In the genomic region with DNA sequence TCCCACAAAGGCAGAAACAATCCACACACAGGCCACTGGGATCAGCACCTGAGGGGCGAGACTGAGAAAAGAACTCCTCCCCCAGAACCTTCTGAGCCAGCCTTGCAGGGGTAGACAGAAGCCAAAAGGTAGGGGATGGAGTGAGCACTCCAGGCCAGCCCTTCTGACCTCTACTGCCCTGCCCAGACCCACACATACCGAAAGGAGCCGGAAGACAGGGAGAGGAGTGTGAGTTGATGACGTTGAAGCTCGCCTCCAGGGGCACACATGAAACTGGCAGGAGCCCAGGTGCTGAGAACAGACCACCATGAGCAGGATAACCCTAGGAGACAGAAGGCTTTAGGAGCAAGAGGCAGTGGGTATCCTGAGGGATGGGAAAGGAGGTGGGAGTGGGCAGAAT, we compare ENCODE assay signal across 27 cellular contexts. TPM values are rescaled to one million over a fixed set of nuclear protein-coding genes. Genes with fewer than 3 reads are reported as not detected.
DNase-seq lines count a peak whose midpoint lies in the region; ATAC-seq, FAIRE-seq and TF ChIP-seq lines count a peak whose summit lies in the region.
"Had no signal": no experiment of that assay in that cellular context is flagged by ENCODE, and none has a peak within 500 bp of the region (broad histone marks: within the 10 kb centered on the region; RNA-seq: fewer than 3 reads in every experiment).

No MANE protein-coding gene starts in this region.

- WGBS in IMR-90 (ENCODE audit: extremely low coverage in 2 of 2, insufficient read length in 1 of 2), 2 experiments = no CpG with 5 or more reads among the region's 5 CpGs
- 86% methylated on average over 5 of the region's 5 CpGs for WGBS in GM12878 (ENCODE audit: insufficient coverage, insufficient replicate concordance, low lambda C conversion rate, missing lambda C conversion rate)
- 69% methylated on average over 5 of the region's 5 CpGs for WGBS in esophagus muscularis mucosa
- 56 to 65% (median 64%) methylated on average over 5 of the region's 5 CpGs for WGBS in psoas muscle, 3 donors

- peak overlapping the region; percentile 52 for H2AK9ac ChIP-seq in IMR-90 (replicated peaks; ENCODE audit: low read depth, low read length, poor library complexity)

- no peaks in the 10 kb centered on the region for H3K27me3 ChIP-seq in CD4-positive, CD25-positive, alpha-beta regulatory T cell (ENCODE audit: control insufficient read depth, insufficient read depth, low read length)
- H3K27me3 ChIP-seq in IMR-90 (ENCODE audit: control insufficient read depth, insufficient read depth, low read length) (no peaks in the 10 kb centered on the region), GM12878 (replicated peaks in 1 of 2; ENCODE audit: control insufficient read depth in 2 of 2, insufficient read depth in 2 of 2, low read length in 1 of 2) (no peaks in the 10 kb centered on the region), esophagus muscularis mucosa (no peaks in the 10 kb centered on the region), psoas muscle (ENCODE audit: insufficient read depth in 3 of 3, low read length in 2 of 3) (no peaks in the 10 kb centered on the region)
- H3K27me3 ChIP-seq: Peyer's patch had no signal

- CTCF ChIA-PET in IMR-90 (lab: Yijun Ruan, JAX) = no interaction called here
- CTCF ChIA-PET in GM12878 (lab: Yijun Ruan, JAX) = interaction anchor here (1.2 kb wide), 1 partner anchor 9 kb away, joined by 3 read pairs; no protein-coding TSS in a partner anchor

- peaks cover 19% of the 10 kb centered on the region for H3K36me3 ChIP-seq in CD4-positive, CD25-positive, alpha-beta regulatory T cell (ENCODE audit: control insufficient read depth, insufficient read depth, low read length)
- H3K36me3 ChIP-seq in IMR-90 (ENCODE audit: control insufficient read depth, insufficient read depth, low read length) = peaks cover 7% of the 10 kb centered on the region; the same call in 1 of the 2 replicates
- peaks cover 0 to 3% of the 10 kb centered on the region in 2 experiments; a peak in 3 of 4 replicates for H3K36me3 ChIP-seq in GM12878 (ENCODE audit: control insufficient read depth in 2 of 2, insufficient read depth in 2 of 2, low read length in 1 of 2)
- peaks cover 6 to 14% (median 12%) of the 10 kb centered on the region in 4 donors for H3K36me3 ChIP-seq in esophagus muscularis mucosa
- H3K36me3 ChIP-seq in psoas muscle (ENCODE audit: insufficient read depth in 1 of 2, low read depth in 1 of 2) = peaks cover 0 to 10% of the 10 kb centered on the region in 2 donors

- H3K4me3 Mint-ChIP-seq in CD4-positive, CD25-positive, alpha-beta regulatory T cell = peak overlapping the region in 1 of 4 donors; percentile 29
- H3K4me3 Mint-ChIP-seq: CD8-positive, alpha-beta memory T cell; H9; HFFc6 had no signal

- H2BK15ac ChIP-seq in IMR-90 (ENCODE audit: low read depth, low read length) = no peak overlapping the region

- H3K4me1 Mint-ChIP-seq in CD4-positive, CD25-positive, alpha-beta regulatory T cell = peaks cover 4 to 14% (median 7%) of the 10 kb centered on the region in 4 donors

- H3K9me1 ChIP-seq in IMR-90 (ENCODE audit: insufficient read depth, low read length) = 0 out of 2 replicates have a peak, but pooled peaks cover 4% of the 10 kb centered on the region

- DNase-seq in CD4-positive, CD25-positive, alpha-beta regulatory T cell = no peak
- no peak for DNase-seq in IMR-90
- DNase-seq in GM12878 (ENCODE audit: low read depth, low spot score) = no peak
- DNase-seq in esophagus muscularis mucosa (ENCODE audit: extremely low spot score) = peak; percentile 34
- no peak for DNase-seq in EL
- no peak for DNase-seq in nucleus accumbens (lab: John Stamatoyannopoulos, UW)
- DNase-seq in psoas muscle = no peak
- DNase-seq: Calu3; CD8-positive, alpha-beta memory T cell; DMS79 treated with DMSO at 0.1 percent for 48 hours; H9; HFFc6; NCI-H1092; NCI-H1417 treated with DMSO at 0.1 percent for 48 hours; NCI-H1694 treated with DMSO at 0.1 percent for 48 hours; NCI-H2081; NCI-H2227 treated with DMSO at 0.1 percent for 48 hours; NCI-H69; Peyer's patch; SIG-M5; SW 1271 had no signal

- H4K8ac ChIP-seq in IMR-90 (ENCODE audit: low read depth in 2 of 2, low read length in 2 of 2) = no peak overlapping the region

- no peak overlapping the region for H2BK5ac ChIP-seq in IMR-90 (ENCODE audit: low read depth, low read length, poor library complexity, severe bottlenecking)

- TF ChIP-seq EP300 in GM12878 (IDR thresholded peaks at IDR 0.05; ENCODE audit: borderline replicate concordance in 1 of 2, control insufficient read depth in 1 of 2, low read depth in 2 of 2, low read length in 2 of 2) = no peak
- TF ChIP-seq EP300 in esophagus muscularis mucosa (IDR thresholded peaks at IDR 0.05) = no peak

- intact Hi-C loops in IMR-90 (cut with micrococcal nuclease) = no loop called here
- intact Hi-C loops in GM12878 (cut with micrococcal nuclease; ENCODE audit: unreplicated experiment) = no loop called here
- intact Hi-C loops in esophagus muscularis mucosa (cut with DNase I) = no loop called here
- intact Hi-C loops in psoas muscle (cut with DNase I) = loop anchor here in 1 of 2 donors (10.0 kb wide), 2 partner anchors 217 to 367 kb away; partner anchors contain the start of gene DNPEP

- no peak for ATAC-seq in CD4-positive, CD25-positive, alpha-beta regulatory T cell (ENCODE audit: low read depth in 2 of 2)
- no peak for ATAC-seq in IMR-90 (ENCODE audit: low read depth)
- ATAC-seq in GM12878 = no peak
- no peak for ATAC-seq in GM21529 (IDR thresholded peaks at IDR 0.05; ENCODE audit: unreplicated experiment)
- no peak for ATAC-seq in psoas muscle
- ATAC-seq: A549 had no signal

- no peak for FAIRE-seq in GM12878 (lab: Jason Lieb, UNC)
- FAIRE-seq: A549, GM19239 had no signal

- H3K27ac ChIP-seq in CD4-positive, CD25-positive, alpha-beta regulatory T cell (ENCODE audit: insufficient read depth, low read length, poor library complexity, severe bottlenecking) = no peak overlapping the region
- H3K27ac ChIP-seq in IMR-90 (ENCODE audit: insufficient read depth, low read length) (no peak overlapping the region), GM12878 (ENCODE audit: control insufficient read depth, insufficient read depth) (no peak overlapping the region), esophagus muscularis mucosa (replicated peaks in 1 of 4) (no peak overlapping the region), psoas muscle (no peak overlapping the region)
- H3K27ac ChIP-seq: A549, C4-2B, Peyer's patch, SK-N-MC had no signal

- TF ChIP-seq CTCF in IMR-90 (conservative IDR thresholded peaks at IDR 0.05; ENCODE audit: low read depth, low read length) (no peak), GM12878 (IDR thresholded peaks at IDR 0.05 in 2 of 3, conservative IDR thresholded peaks at IDR 0.05 in 1 of 3; ENCODE audit: control insufficient read depth in 2 of 3, extremely low read depth in 1 of 3, insufficient read depth in 1 of 3, low read depth in 3 of 3, low read length in 3 of 3) (no peak), esophagus muscularis mucosa (IDR thresholded peaks at IDR 0.05) (no peak), psoas muscle (IDR thresholded peaks at IDR 0.05) (no peak)

- H3K4me2 ChIP-seq in IMR-90 (ENCODE audit: low read depth, low read length) = no peak overlapping the region
- no peak overlapping the region for H3K4me2 ChIP-seq in GM12878 (ENCODE audit: control insufficient read depth, insufficient read depth)
- H3K4me2 ChIP-seq: A549 had no signal

- no peaks in the 10 kb centered on the region for H3K27me3 Mint-ChIP-seq in CD4-positive, CD25-positive, alpha-beta regulatory T cell
- H3K27me3 Mint-ChIP-seq: IgD-negative memory B cell had no signal

- SMC1A ChIA-PET in GM12878 (lab: Charles Lee; ENCODE audit: uncharacterized antibody, unreplicated experiment) = no interaction called here

- H3K4ac ChIP-seq in IMR-90 (ENCODE audit: low read depth, low read length) = no peak overlapping the region

- no peak overlapping the region for H3K18ac ChIP-seq in IMR-90 (ENCODE audit: low read depth, low read length)

- H3K9me3 ChIP-seq in CD4-positive, CD25-positive, alpha-beta regulatory T cell (ENCODE audit: control insufficient read depth in 2 of 2, low read length in 2 of 2) = no peaks in the 10 kb centered on the region
- H3K9me3 ChIP-seq in IMR-90 (ENCODE audit: control insufficient read depth, insufficient read depth, low read length) (no peaks in the 10 kb centered on the region), GM12878 (replicated peaks; ENCODE audit: control insufficient read depth, insufficient read depth, low read length) (no peaks in the 10 kb centered on the region), esophagus muscularis mucosa (no peaks in the 10 kb centered on the region), psoas muscle (no peaks in the 10 kb centered on the region)
- H3K9me3 ChIP-seq: A549, Peyer's patch had no signal

- no peak overlapping the region for H2BK20ac ChIP-seq in IMR-90 (ENCODE audit: low read depth, low read length)

- RAD21 ChIA-PET in GM12878 (lab: Charles Lee; ENCODE audit: unreplicated experiment) = no interaction called here

- no peaks in the 10 kb centered on the region for H3K9me3 Mint-ChIP-seq in CD4-positive, CD25-positive, alpha-beta regulatory T cell
- H3K9me3 Mint-ChIP-seq: CD8-positive, alpha-beta memory T cell; H9; HFFc6; IgD-negative memory B cell had no signal

- H2AFZ ChIP-seq in IMR-90 (replicated peaks; ENCODE audit: low read length, poor library complexity) = no peak overlapping the region
- H2AFZ ChIP-seq in GM12878 (ENCODE audit: control insufficient read depth, low read depth, low read length) = peak overlapping the region; percentile 4; the same call in 1 of the 2 replicates

- H3K9ac ChIP-seq in IMR-90 (ENCODE audit: low read depth, low read length) (no peak overlapping the region), GM12878 (ENCODE audit: control insufficient read depth, insufficient read depth, low read length) (no peak overlapping the region)

- H3K27ac Mint-ChIP-seq in CD4-positive, CD25-positive, alpha-beta regulatory T cell = peak overlapping the region in 2 of 3 donors; percentile 25 to 66
- H3K27ac Mint-ChIP-seq: H9, HFFc6, IgD-negative memory B cell had no signal

- in situ Hi-C loops in IMR-90 (cut with MboI; ENCODE audit: low sequenced_read_pairs) = no loop called here
- in situ Hi-C loops in GM12878 (cut with MboI) = no loop called here

- H3K4me3 ChIP-seq in CD4-positive, CD25-positive, alpha-beta regulatory T cell (ENCODE audit: low read depth, low read length) = no peak overlapping the region
- H3K4me3 ChIP-seq in IMR-90 (ENCODE audit: insufficient read depth, low read depth, low read length) (no peak overlapping the region), GM12878 (no peak overlapping the region), esophagus muscularis mucosa (no peak overlapping the region), psoas muscle (no peak overlapping the region)
- H3K4me3 ChIP-seq: A549, Peyer's patch, SK-N-MC had no signal

- H3K56ac ChIP-seq in IMR-90 (ENCODE audit: extremely low read depth, insufficient read depth, low read length) = no peak overlapping the region

- no peak overlapping the region for H3K14ac ChIP-seq in IMR-90 (replicated peaks; ENCODE audit: low read depth, low read length)

- no TSS peak for BruUV-seq in IMR-90 (replicated peaks; lab: Mats Ljungman, UMichigan)
- no TSS peak for BruUV-seq in GM12878 (replicated peaks; lab: Mats Ljungman, UMichigan)

- peaks cover 5% of the 10 kb centered on the region for H3K4me1 ChIP-seq in CD4-positive, CD25-positive, alpha-beta regulatory T cell (ENCODE audit: control insufficient read depth, insufficient read depth, low read length, poor library complexity, severe bottlenecking)
- peaks cover 3% of the 10 kb centered on the region; the same call in 1 of the 2 replicates for H3K4me1 ChIP-seq in IMR-90 (ENCODE audit: control insufficient read depth, insufficient read depth, low read length)
- H3K4me1 ChIP-seq in GM12878 (ENCODE audit: control insufficient read depth, insufficient read depth, low read length) = no peaks in the 10 kb centered on the region
- H3K4me1 ChIP-seq in esophagus muscularis mucosa = peaks cover 11 to 29% (median 17%) of the 10 kb centered on the region in 4 donors
- peaks cover 20% of the 10 kb centered on the region for H3K4me1 ChIP-seq in psoas muscle
- H3K4me1 ChIP-seq: A549 had no signal

- POLR2A ChIA-PET in IMR-90 (lab: Charles Lee; ENCODE audit: unreplicated experiment) (no interaction called here), GM12878 (lab: Charles Lee) (no interaction called here)

- dilution Hi-C loops in IMR-90 (cut with HindIII; ENCODE audit: low sequenced_read_pairs, unreplicated experiment) = no loop called here

- no peak overlapping the region for H4K5ac ChIP-seq in IMR-90 (ENCODE audit: low read depth, low read length)

- no peak overlapping the region for H3K23ac ChIP-seq in IMR-90 (ENCODE audit: low read depth, low read length)

- H2BK120ac ChIP-seq in IMR-90 (ENCODE audit: low read depth, low read length) = no peak overlapping the region

- H2AK5ac ChIP-seq in IMR-90 (ENCODE audit: low read depth, low read length) = no peak overlapping the region

- no peak for TF ChIP-seq POLR2A in IMR-90 (IDR thresholded peaks at IDR 0.05; ENCODE audit: low read depth, low read length)
- TF ChIP-seq POLR2A in GM12878 (IDR thresholded peaks at IDR 0.05; ENCODE audit: low read depth, low read length) = no peak
- no peak for TF ChIP-seq POLR2A in esophagus muscularis mucosa (IDR thresholded peaks at IDR 0.05; ENCODE audit: low read depth)

- H3K79me1 ChIP-seq in IMR-90 (ENCODE audit: low read depth in 1 of 2, low read length in 2 of 2) = no peaks in the 10 kb centered on the region

- H3K36me3 Mint-ChIP-seq in CD4-positive, CD25-positive, alpha-beta regulatory T cell = peaks cover 7% of the 10 kb centered on the region

- no peaks in the 10 kb centered on the region for H3K79me2 ChIP-seq in GM12878 (ENCODE audit: control insufficient read depth, insufficient read depth, low read length)

- H4K20me1 ChIP-seq in IMR-90 (ENCODE audit: insufficient read depth, low read length) (peaks cover 7% of the 10 kb centered on the region; the same call in 1 of the 2 replicates), GM12878 (ENCODE audit: control insufficient read depth, insufficient read depth) (no peaks in the 10 kb centered on the region)

- no peak overlapping the region for H4K91ac ChIP-seq in IMR-90 (ENCODE audit: insufficient read depth, low read depth, low read length)

- TF ChIP-seq RAD21 in IMR-90 (IDR thresholded peaks at IDR 0.05; ENCODE audit: low read length) (no peak), GM12878 (IDR thresholded peaks at IDR 0.05; ENCODE audit: insufficient read depth, low read depth, low read length) (no peak)

RNA-seq across cellular contexts. Expression of gene SLC23A3, which starts 1.8 kb away (rescaled TPM):
- total RNA-seq in CD4-positive, CD25-positive, alpha-beta regulatory T cell = 1.3 TPM
- polyA plus RNA-seq in CD4-positive, CD25-positive, alpha-beta regulatory T cell = not detected
- total RNA-seq in IMR-90 (2012; rRNA removed) (under 0.01 and 0.18 TPM in 2 replicates), GM12878 (2014; rRNA removed) (0.40 and 0.82 TPM in 2 replicates), GM12878 (2014; rRNA removed; fragmentation: Illumina TruSeq; extraction: Trizol) (0.41 and 0.45 TPM in 2 replicates), GM12878 (2021) (0.37 and 1.0 TPM in 2 replicates), esophagus muscularis mucosa (under 1 TPM; 0.23 to 0.58 (median 0.37) TPM), psoas muscle (under 1 TPM in 3 of 4 donors, not detected in 1; 0.12 to 0.86 (median 0.16) TPM)
- polyA plus RNA-seq in IMR-90 (2012; rRNA removed) (0.43 and 0.65 TPM in 2 replicates), GM12878 (2011; rRNA removed) (0.52 and 0.54 TPM in 2 replicates), GM12878 (2014; fragmentation: Illumina TruSeq; extraction: Trizol) (0.37 and 0.52 TPM in 2 replicates), GM12878 (2014; fragmentation: Nextera tagmentation; extraction: Ambion mirVana) (under 1 TPM in 1 of 2 experiments, not detected in 1; 0.07 TPM), GM12878 (2014; rRNA removed) (0.44 and 0.69 TPM in 2 replicates), GM12878 (2016; fragmentation: Nextera tagmentation; extraction: Ambion mirVana) (under 1 TPM; 0.19 to 0.26 TPM), psoas muscle (under 1 TPM; 0.09 to 0.25 (median 0.10) TPM)
- 0.04 and 0.13 TPM in 2 replicates for polyA plus RNA-seq in IMR-90 (2012; cell fraction: cytosol; rRNA removed)
- 6.7 and 8.4 TPM in 2 replicates for polyA plus RNA-seq in IMR-90 (2012; cell fraction: nucleus; rRNA removed; ENCODE audit: low replicate concordance)
- total RNA-seq in GM12878 (2013; cell fraction: nucleolus; rRNA removed) = 3.4 and 4.5 TPM in 2 replicates
- 0.12 TPM for polyA plus RNA-seq in GM12878 (2011; ENCODE audit: low read depth)
- polyA plus RNA-seq in GM12878 (2011; cell fraction: cytosol; rRNA removed) = 0.37 and 0.62 TPM in 2 replicates
- polyA plus RNA-seq in GM12878 (2011; cell fraction: nucleus; rRNA removed) = 3.9 and 5.1 TPM in 2 replicates
- polyA plus RNA-seq in GM12878 (2012) = 0.14 and 0.18 TPM in 2 replicates
- 1.6 and 2.0 TPM in 2 replicates for polyA minus RNA-seq in GM12878 (2011; rRNA and poly(A)+ RNA removed)
- polyA minus RNA-seq in GM12878 (2011; cell fraction: cytosol; rRNA and poly(A)+ RNA removed) = not detected in 2 replicates
- 1.8 and 3.5 TPM in 2 replicates for polyA minus RNA-seq in GM12878 (2011; cell fraction: nucleus; rRNA and poly(A)+ RNA removed)
- polyA plus RNA-seq: CD8-positive, alpha-beta memory T cell had no signal

RNA-seq across cellular contexts. Expression of gene NHEJ1, which starts 7.4 kb away (rescaled TPM):
- 12.9 TPM for total RNA-seq in CD4-positive, CD25-positive, alpha-beta regulatory T cell
- 10 to 100 TPM; 24.6 to 29.1 (median 26.8) TPM for polyA plus RNA-seq in CD4-positive, CD25-positive, alpha-beta regulatory T cell
- 15.3 and 23.1 TPM in 2 replicates for total RNA-seq in IMR-90 (2012; rRNA removed)
- polyA plus RNA-seq in IMR-90 (2012; rRNA removed) = 11.9 and 12.5 TPM in 2 replicates
- polyA plus RNA-seq in IMR-90 (2012; cell fraction: cytosol; rRNA removed) = 6.0 and 11.9 TPM in 2 replicates
- polyA plus RNA-seq in IMR-90 (2012; cell fraction: nucleus; rRNA removed; ENCODE audit: low replicate concordance) = 2.5 and 9.5 TPM in 2 replicates
- total RNA-seq in GM12878 (2013; cell fraction: nucleolus; rRNA removed) = 11.6 and 14.0 TPM in 2 replicates
- 15.6 and 16.0 TPM in 2 replicates for total RNA-seq in GM12878 (2014; rRNA removed)
- 11.3 and 12.3 TPM in 2 replicates for total RNA-seq in GM12878 (2014; rRNA removed; fragmentation: Illumina TruSeq; extraction: Trizol)
- total RNA-seq in GM12878 (2021) = 11.3 and 13.8 TPM in 2 replicates
- 6.9 TPM for polyA plus RNA-seq in GM12878 (2011; ENCODE audit: low read depth)
- 15.7 and 17.7 TPM in 2 replicates for polyA plus RNA-seq in GM12878 (2011; rRNA removed)
- polyA plus RNA-seq in GM12878 (2011; cell fraction: cytosol; rRNA removed) = 18.7 and 19.7 TPM in 2 replicates
- 8.4 and 9.3 TPM in 2 replicates for polyA plus RNA-seq in GM12878 (2011; cell fraction: nucleus; rRNA removed)
- polyA plus RNA-seq in GM12878 (2012) = 6.5 and 9.0 TPM in 2 replicates
- 15.3 and 16.5 TPM in 2 replicates for polyA plus RNA-seq in GM12878 (2014; fragmentation: Illumina TruSeq; extraction: Trizol)
- polyA plus RNA-seq in GM12878 (2014; fragmentation: Nextera tagmentation; extraction: Ambion mirVana) = 10 to 100 TPM; 17.8 to 20.2 TPM
- 11.8 and 13.8 TPM in 2 replicates for polyA plus RNA-seq in GM12878 (2014; rRNA removed)
- 10 to 100 TPM; 17.4 TPM for polyA plus RNA-seq in GM12878 (2016; fragmentation: Nextera tagmentation; extraction: Ambion mirVana)
- polyA minus RNA-seq in GM12878 (2011; rRNA and poly(A)+ RNA removed) = 31.9 and 42.7 TPM in 2 replicates
- 6.9 and 7.1 TPM in 2 replicates for polyA minus RNA-seq in GM12878 (2011; cell fraction: cytosol; rRNA and poly(A)+ RNA removed)
- polyA minus RNA-seq in GM12878 (2011; cell fraction: nucleus; rRNA and poly(A)+ RNA removed) = 5.9 and 11.8 TPM in 2 replicates
- 10 to 100 TPM; 15.1 to 24.4 (median 17.8) TPM for total RNA-seq in esophagus muscularis mucosa
- 10 to 100 TPM; 11.5 to 18.5 (median 13.4) TPM for total RNA-seq in psoas muscle
- polyA plus RNA-seq in psoas muscle = 10 to 100 TPM; 10.7 to 20.5 (median 15.5) TPM

RNA-seq across cellular contexts. Expression of gene CNPPD1, which starts 8.7 kb away (rescaled TPM):
- total RNA-seq in CD4-positive, CD25-positive, alpha-beta regulatory T cell = 68.2 TPM
- polyA plus RNA-seq in CD4-positive, CD25-positive, alpha-beta regulatory T cell = 100 to 1,000 TPM; 100 to 143 (median 113) TPM
- 11.1 and 11.9 TPM in 2 replicates for total RNA-seq in IMR-90 (2012; rRNA removed)
- 29.2 and 31.9 TPM in 2 replicates for polyA plus RNA-seq in IMR-90 (2012; rRNA removed)
- polyA plus RNA-seq in IMR-90 (2012; cell fraction: cytosol; rRNA removed) = 43.8 and 49.1 TPM in 2 replicates
- polyA plus RNA-seq in IMR-90 (2012; cell fraction: nucleus; rRNA removed; ENCODE audit: low replicate concordance) = 63.8 and 73.9 TPM in 2 replicates
- 16.2 TPM in 2 replicates for total RNA-seq in GM12878 (2013; cell fraction: nucleolus; rRNA removed)
- 43.5 and 46.4 TPM in 2 replicates for total RNA-seq in GM12878 (2014; rRNA removed)
- total RNA-seq in GM12878 (2014; rRNA removed; fragmentation: Illumina TruSeq; extraction: Trizol) = 23.1 and 24.2 TPM in 2 replicates
- 64.1 and 67.8 TPM in 2 replicates for total RNA-seq in GM12878 (2021)
- 17.4 TPM for polyA plus RNA-seq in GM12878 (2011; ENCODE audit: low read depth)
- 21.4 and 41.8 TPM in 2 replicates for polyA plus RNA-seq in GM12878 (2011; rRNA removed)
- 50.8 and 51.1 TPM in 2 replicates for polyA plus RNA-seq in GM12878 (2011; cell fraction: cytosol; rRNA removed)
- polyA plus RNA-seq in GM12878 (2011; cell fraction: nucleus; rRNA removed) = 63.3 and 80.1 TPM in 2 replicates
- 36.1 and 40.4 TPM in 2 replicates for polyA plus RNA-seq in GM12878 (2012)
- 17.1 and 31.9 TPM in 2 replicates for polyA plus RNA-seq in GM12878 (2014; fragmentation: Illumina TruSeq; extraction: Trizol)
- polyA plus RNA-seq in GM12878 (2014; fragmentation: Nextera tagmentation; extraction: Ambion mirVana) = 10 to 100 TPM; 12.2 to 24.2 TPM
- 45.0 and 50.6 TPM in 2 replicates for polyA plus RNA-seq in GM12878 (2014; rRNA removed)
- 10 to 100 TPM; 81.2 to 86.6 TPM for polyA plus RNA-seq in GM12878 (2016; fragmentation: Nextera tagmentation; extraction: Ambion mirVana)
- 20.7 and 25.3 TPM in 2 replicates for polyA minus RNA-seq in GM12878 (2011; rRNA and poly(A)+ RNA removed)
- 7.4 and 10.6 TPM in 2 replicates for polyA minus RNA-seq in GM12878 (2011; cell fraction: cytosol; rRNA and poly(A)+ RNA removed)
- polyA minus RNA-seq in GM12878 (2011; cell fraction: nucleus; rRNA and poly(A)+ RNA removed) = 9.4 and 18.3 TPM in 2 replicates
- total RNA-seq in esophagus muscularis mucosa = 10 to 100 TPM; 41.9 to 98.0 (median 61.9) TPM
- 10 to 100 TPM; 58.5 to 76.0 (median 70.0) TPM for total RNA-seq in psoas muscle
- 10 to 100 TPM; 71.0 to 81.5 (median 72.7) TPM for polyA plus RNA-seq in psoas muscle

RNA-seq across cellular contexts. Expression of gene RETREG2, which starts 10.1 kb away (rescaled TPM):
- total RNA-seq in CD4-positive, CD25-positive, alpha-beta regulatory T cell = 84.7 TPM
- 10 to 100 TPM; 62.8 to 89.7 (median 72.1) TPM for polyA plus RNA-seq in CD4-positive, CD25-positive, alpha-beta regulatory T cell
- total RNA-seq in IMR-90 (2012; rRNA removed) (39.2 and 51.1 TPM in 2 replicates), GM12878 (2014; rRNA removed) (35.5 and 35.9 TPM in 2 replicates), GM12878 (2014; rRNA removed; fragmentation: Illumina TruSeq; extraction: Trizol) (22.4 and 24.3 TPM in 2 replicates), GM12878 (2021) (50.8 and 53.4 TPM in 2 replicates), esophagus muscularis mucosa (10 to 100 TPM; 44.0 to 69.3 (median 56.3) TPM), psoas muscle (10 to 100 TPM; 28.1 to 38.1 (median 37.1) TPM)
- polyA plus RNA-seq in IMR-90 (2012; rRNA removed) (45.1 and 45.2 TPM in 2 replicates), GM12878 (2011; rRNA removed) (54.9 and 72.0 TPM in 2 replicates), GM12878 (2014; fragmentation: Illumina TruSeq; extraction: Trizol) (28.4 and 31.5 TPM in 2 replicates), GM12878 (2014; fragmentation: Nextera tagmentation; extraction: Ambion mirVana) (10 to 100 TPM; 10.1 to 25.2 TPM), GM12878 (2014; rRNA removed) (31.4 and 38.1 TPM in 2 replicates), GM12878 (2016; fragmentation: Nextera tagmentation; extraction: Ambion mirVana) (10 to 100 TPM; 19.5 to 21.1 TPM), psoas muscle (10 to 100 TPM; 36.5 to 71.4 (median 62.2) TPM)
- 29.0 and 35.1 TPM in 2 replicates for polyA plus RNA-seq in IMR-90 (2012; cell fraction: cytosol; rRNA removed)
- polyA plus RNA-seq in IMR-90 (2012; cell fraction: nucleus; rRNA removed; ENCODE audit: low replicate concordance) = 54.0 and 55.9 TPM in 2 replicates
- total RNA-seq in GM12878 (2013; cell fraction: nucleolus; rRNA removed) = 46.6 and 56.9 TPM in 2 replicates
- 25.8 TPM for polyA plus RNA-seq in GM12878 (2011; ENCODE audit: low read depth)
- 80.0 and 82.2 TPM in 2 replicates for polyA plus RNA-seq in GM12878 (2011; cell fraction: cytosol; rRNA removed)
- polyA plus RNA-seq in GM12878 (2011; cell fraction: nucleus; rRNA removed) = 94.5 and 107 TPM in 2 replicates
- 41.6 and 44.1 TPM in 2 replicates for polyA plus RNA-seq in GM12878 (2012)
- 103 and 115 TPM in 2 replicates for polyA minus RNA-seq in GM12878 (2011; rRNA and poly(A)+ RNA removed)
- 19.8 and 20.3 TPM in 2 replicates for polyA minus RNA-seq in GM12878 (2011; cell fraction: cytosol; rRNA and poly(A)+ RNA removed)
- polyA minus RNA-seq in GM12878 (2011; cell fraction: nucleus; rRNA and poly(A)+ RNA removed) = 64.7 and 83.1 TPM in 2 replicates

RNA-seq across cellular contexts. Expression of gene ZFAND2B, which starts 38.6 kb away (rescaled TPM):
- 70.8 TPM for total RNA-seq in CD4-positive, CD25-positive, alpha-beta regulatory T cell
- 10 to 100 TPM; 54.4 to 72.1 (median 64.0) TPM for polyA plus RNA-seq in CD4-positive, CD25-positive, alpha-beta regulatory T cell
- total RNA-seq in IMR-90 (2012; rRNA removed) (21.9 and 25.5 TPM in 2 replicates), GM12878 (2014; rRNA removed) (24.7 and 28.1 TPM in 2 replicates), GM12878 (2014; rRNA removed; fragmentation: Illumina TruSeq; extraction: Trizol) (13.8 and 14.8 TPM in 2 replicates), GM12878 (2021) (23.1 and 26.8 TPM in 2 replicates), esophagus muscularis mucosa (10 to 100 TPM; 27.0 to 50.1 (median 36.9) TPM), psoas muscle (10 to 100 TPM; 19.0 to 26.6 (median 22.1) TPM)
- polyA plus RNA-seq in IMR-90 (2012; rRNA removed) (38.3 and 43.0 TPM in 2 replicates), GM12878 (2011; rRNA removed) (13.4 and 21.4 TPM in 2 replicates), GM12878 (2014; fragmentation: Illumina TruSeq; extraction: Trizol) (14.3 and 18.7 TPM in 2 replicates), GM12878 (2014; fragmentation: Nextera tagmentation; extraction: Ambion mirVana) (10 to 100 TPM in 1 of 2 experiments, 1 to 10 TPM in 1; 5.4 to 10.7 TPM), GM12878 (2014; rRNA removed) (26.8 and 28.3 TPM in 2 replicates), GM12878 (2016; fragmentation: Nextera tagmentation; extraction: Ambion mirVana) (10 to 100 TPM; 23.4 to 26.7 TPM), psoas muscle (10 to 100 TPM; 22.4 to 46.2 (median 32.6) TPM)
- polyA plus RNA-seq in IMR-90 (2012; cell fraction: cytosol; rRNA removed) = 37.3 and 38.0 TPM in 2 replicates
- polyA plus RNA-seq in IMR-90 (2012; cell fraction: nucleus; rRNA removed; ENCODE audit: low replicate concordance) = 119 and 135 TPM in 2 replicates
- total RNA-seq in GM12878 (2013; cell fraction: nucleolus; rRNA removed) = 12.3 and 15.3 TPM in 2 replicates
- 10.0 TPM for polyA plus RNA-seq in GM12878 (2011; ENCODE audit: low read depth)
- polyA plus RNA-seq in GM12878 (2011; cell fraction: cytosol; rRNA removed) = 37.3 and 47.5 TPM in 2 replicates
- 72.2 and 87.3 TPM in 2 replicates for polyA plus RNA-seq in GM12878 (2011; cell fraction: nucleus; rRNA removed)
- 17.6 and 24.6 TPM in 2 replicates for polyA plus RNA-seq in GM12878 (2012)
- polyA minus RNA-seq in GM12878 (2011; rRNA and poly(A)+ RNA removed) = 24.4 and 33.8 TPM in 2 replicates
- 4.9 and 7.0 TPM in 2 replicates for polyA minus RNA-seq in GM12878 (2011; cell fraction: cytosol; rRNA and poly(A)+ RNA removed)
- 17.4 and 24.7 TPM in 2 replicates for polyA minus RNA-seq in GM12878 (2011; cell fraction: nucleus; rRNA and poly(A)+ RNA removed)
